Comparison of ENCODE assay signal across 1 cellular context in genomic region chr2:229921892-229922448, GRCh38.
TF ChIP-seq lines count a peak whose summit lies in the region.

Gene TRIP12 (minus strand): TSS chr2:229922009. CDS start chr2:229880079, 41,930 bp downstream.

TF ChIP-seq in HepG2, 621 proteins besides CTCF, POLR2A, EP300 and RAD21 (continued from another document and continues in another):
- TF ChIP-seq ZNF280D (CRISPR knock-in tag; IDR thresholded peaks at IDR 0.05) (no peak), ZNF136 (CRISPR knock-in tag; IDR thresholded peaks at IDR 0.05; ENCODE audit: low read depth) (no peak), CHCHD3 (CRISPR knock-in tag; IDR thresholded peaks at IDR 0.05) (no peak), ZNF839 (CRISPR knock-in tag; IDR thresholded peaks at IDR 0.05; ENCODE audit: borderline replicate concordance) (peak; percentile 100), ATAD3A (CRISPR knock-in tag; IDR thresholded peaks at IDR 0.05) (no peak), SNRNP70 (IDR thresholded peaks at IDR 0.05; ENCODE audit: low read depth, low read length) (no peak), MTA1 (CRISPR knock-in tag; IDR thresholded peaks at IDR 0.05; ENCODE audit: borderline replicate concordance) (peak; percentile 16; the same call in 1 of the 2 replicates), RFX5 (IDR thresholded peaks at IDR 0.05; ENCODE audit: low read depth, low read length) (no peak), ZFP41 (CRISPR knock-in tag; IDR thresholded peaks at IDR 0.05; ENCODE audit: borderline replicate concordance) (0 out of 2 replicates have a peak, but pooled peaks have one; percentile 45), CENPT (CRISPR knock-in tag; IDR thresholded peaks at IDR 0.05; ENCODE audit: low read depth) (no peak), ELF1 (CRISPR knock-in tag; IDR thresholded peaks at IDR 0.05) (peak; percentile 92), ZNF343 (CRISPR knock-in tag; IDR thresholded peaks at IDR 0.05) (no peak), SMYD3 (CRISPR knock-in tag; IDR thresholded peaks at IDR 0.05) (peak; percentile 12; the same call in 1 of the 2 replicates), SATB2 (CRISPR knock-in tag; IDR thresholded peaks at IDR 0.05) (no peak; the same call in 1 of the 2 replicates), GPBP1L1 (CRISPR knock-in tag; IDR thresholded peaks at IDR 0.05) (no peak), ZNF513 (CRISPR knock-in tag; conservative IDR thresholded peaks at IDR 0.05) (no peak), ZSCAN30 (CRISPR knock-in tag; IDR thresholded peaks at IDR 0.05) (peak; percentile 73), MIXL1 (CRISPR knock-in tag; IDR thresholded peaks at IDR 0.05) (peak; percentile 32; the same call in 1 of the 2 replicates), REST (IDR thresholded peaks at IDR 0.05; ENCODE audit: borderline replicate concordance in 1 of 2, low read depth in 1 of 2, low read length in 2 of 2) (no peak), FOSL1 (CRISPR knock-in tag; IDR thresholded peaks at IDR 0.05; ENCODE audit: borderline replicate concordance) (no peak), MEF2D (CRISPR knock-in tag; IDR thresholded peaks at IDR 0.05) (peak; percentile 0; the same call in 1 of the 2 replicates), ZNF570 (CRISPR knock-in tag; IDR thresholded peaks at IDR 0.05; ENCODE audit: borderline replicate concordance) (no peak), FOXK1 (CRISPR knock-in tag; IDR thresholded peaks at IDR 0.05; ENCODE audit: borderline replicate concordance, low read depth) (no peak; the same call in none of the 2 replicates), TAF15 (IDR thresholded peaks at IDR 0.05; ENCODE audit: low read depth, low read length, poor library complexity, severe bottlenecking) (peak; percentile 90), NAIF1 (CRISPR knock-in tag; IDR thresholded peaks at IDR 0.05; ENCODE audit: borderline replicate concordance) (0 out of 2 replicates have a peak, but pooled peaks have one; percentile 49), SKI (IDR thresholded peaks at IDR 0.05; ENCODE audit: partially characterized antibody) (peak; percentile 88), ZNF550 (CRISPR knock-in tag; IDR thresholded peaks at IDR 0.05; ENCODE audit: borderline replicate concordance) (0 out of 2 replicates have a peak, but pooled peaks have one; percentile 17), ZNF275 (CRISPR knock-in tag; IDR thresholded peaks at IDR 0.05; ENCODE audit: borderline replicate concordance) (no peak; the same call in 1 of the 2 replicates), ZFYVE20 (CRISPR knock-in tag; IDR thresholded peaks at IDR 0.05; ENCODE audit: borderline replicate concordance, low read depth) (no peak), ZNF878 (CRISPR knock-in tag; IDR thresholded peaks at IDR 0.05) (0 out of 2 replicates have a peak, but pooled peaks have one; percentile 65), ZNF3 (CRISPR knock-in tag; IDR thresholded peaks at IDR 0.05) (0 out of 2 replicates have a peak, but pooled peaks have one; percentile 22), NFYC (CRISPR knock-in tag; IDR thresholded peaks at IDR 0.05) (peak; percentile 70), IKZF4 (CRISPR knock-in tag; IDR thresholded peaks at IDR 0.05; ENCODE audit: borderline replicate concordance, low read depth, not compliant biosample characterization) (no peak), ESRRA (CRISPR knock-in tag; IDR thresholded peaks at IDR 0.05; ENCODE audit: low read depth) (peak; percentile 56; the same call in 1 of the 2 replicates), ZNF430 (CRISPR knock-in tag; IDR thresholded peaks at IDR 0.05) (no peak), NR2F6 (IDR thresholded peaks at IDR 0.05) (peak; percentile 96), NR2F6 (CRISPR knock-in tag; IDR thresholded peaks at IDR 0.05) (peak; percentile 96), MAFG (CRISPR knock-in tag; IDR thresholded peaks at IDR 0.05) (no peak)
- TF ChIP-seq, protein P1, sequence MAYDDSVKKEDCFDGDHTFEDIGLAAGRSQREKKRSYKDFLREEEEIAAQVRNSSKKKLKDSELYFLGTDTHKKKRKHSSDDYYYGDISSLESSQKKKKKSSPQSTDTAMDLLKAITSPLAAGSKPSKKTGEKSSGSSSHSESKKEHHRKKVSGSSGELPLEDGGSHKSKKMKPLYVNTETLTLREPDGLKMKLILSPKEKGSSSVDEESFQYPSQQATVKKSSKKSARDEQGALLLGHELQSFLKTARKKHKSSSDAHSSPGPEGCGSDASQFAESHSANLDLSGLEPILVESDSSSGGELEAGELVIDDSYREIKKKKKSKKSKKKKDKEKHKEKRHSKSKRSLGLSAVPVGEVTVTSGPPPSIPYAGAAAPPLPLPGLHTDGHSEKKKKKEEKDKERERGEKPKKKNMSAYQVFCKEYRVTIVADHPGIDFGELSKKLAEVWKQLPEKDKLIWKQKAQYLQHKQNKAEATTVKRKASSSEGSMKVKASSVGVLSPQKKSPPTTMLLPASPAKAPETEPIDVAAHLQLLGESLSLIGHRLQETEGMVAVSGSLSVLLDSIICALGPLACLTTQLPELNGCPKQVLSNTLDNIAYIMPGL (CRISPR knock-in tag; IDR thresholded peaks at IDR 0.05; ENCODE audit: borderline replicate concordance in 1 of 2, low read depth in 1 of 2), result peak; percentile 75 to 89
- TF ChIP-seq, protein P2, sequence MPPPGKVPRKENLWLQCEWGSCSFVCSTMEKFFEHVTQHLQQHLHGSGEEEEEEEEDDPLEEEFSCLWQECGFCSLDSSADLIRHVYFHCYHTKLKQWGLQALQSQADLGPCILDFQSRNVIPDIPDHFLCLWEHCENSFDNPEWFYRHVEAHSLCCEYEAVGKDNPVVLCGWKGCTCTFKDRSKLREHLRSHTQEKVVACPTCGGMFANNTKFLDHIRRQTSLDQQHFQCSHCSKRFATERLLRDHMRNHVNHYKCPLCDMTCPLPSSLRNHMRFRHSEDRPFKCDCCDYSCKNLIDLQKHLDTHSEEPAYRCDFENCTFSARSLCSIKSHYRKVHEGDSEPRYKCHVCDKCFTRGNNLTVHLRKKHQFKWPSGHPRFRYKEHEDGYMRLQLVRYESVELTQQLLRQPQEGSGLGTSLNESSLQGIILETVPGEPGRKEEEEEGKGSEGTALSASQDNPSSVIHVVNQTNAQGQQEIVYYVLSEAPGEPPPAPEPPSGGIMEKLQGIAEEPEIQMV (CRISPR knock-in tag; IDR thresholded peaks at IDR 0.05; ENCODE audit: low read depth), result peak; percentile 86
- TF ChIP-seq, protein P3, sequence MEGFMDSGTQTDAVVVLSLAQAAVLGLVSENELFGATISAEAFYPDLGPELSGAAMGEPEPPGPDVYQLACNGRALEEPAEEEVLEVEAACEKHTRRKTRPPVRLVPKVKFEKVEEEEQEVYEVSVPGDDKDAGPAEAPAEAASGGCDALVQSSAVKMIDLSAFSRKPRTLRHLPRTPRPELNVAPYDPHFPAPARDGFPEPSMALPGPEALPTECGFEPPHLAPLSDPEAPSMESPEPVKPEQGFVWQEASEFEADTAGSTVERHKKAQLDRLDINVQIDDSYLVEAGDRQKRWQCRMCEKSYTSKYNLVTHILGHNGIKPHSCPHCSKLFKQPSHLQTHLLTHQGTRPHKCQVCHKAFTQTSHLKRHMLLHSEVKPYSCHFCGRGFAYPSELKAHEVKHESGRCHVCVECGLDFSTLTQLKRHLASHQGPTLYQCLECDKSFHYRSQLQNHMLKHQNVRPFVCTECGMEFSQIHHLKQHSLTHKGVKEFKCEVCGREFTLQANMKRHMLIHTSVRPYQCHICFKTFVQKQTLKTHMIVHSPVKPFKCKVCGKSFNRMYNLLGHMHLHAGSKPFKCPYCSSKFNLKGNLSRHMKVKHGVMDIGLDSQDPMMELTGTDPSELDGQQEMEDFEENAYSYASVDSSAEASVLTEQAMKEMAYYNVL (CRISPR knock-in tag; IDR thresholded peaks at IDR 0.05; ENCODE audit: borderline replicate concordance), result 0 out of 2 replicates have a peak, but pooled peaks have one; percentile 27
- TF ChIP-seq, protein P4, sequence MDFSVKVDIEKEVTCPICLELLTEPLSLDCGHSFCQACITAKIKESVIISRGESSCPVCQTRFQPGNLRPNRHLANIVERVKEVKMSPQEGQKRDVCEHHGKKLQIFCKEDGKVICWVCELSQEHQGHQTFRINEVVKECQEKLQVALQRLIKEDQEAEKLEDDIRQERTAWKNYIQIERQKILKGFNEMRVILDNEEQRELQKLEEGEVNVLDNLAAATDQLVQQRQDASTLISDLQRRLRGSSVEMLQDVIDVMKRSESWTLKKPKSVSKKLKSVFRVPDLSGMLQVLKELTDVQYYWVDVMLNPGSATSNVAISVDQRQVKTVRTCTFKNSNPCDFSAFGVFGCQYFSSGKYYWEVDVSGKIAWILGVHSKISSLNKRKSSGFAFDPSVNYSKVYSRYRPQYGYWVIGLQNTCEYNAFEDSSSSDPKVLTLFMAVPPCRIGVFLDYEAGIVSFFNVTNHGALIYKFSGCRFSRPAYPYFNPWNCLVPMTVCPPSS (IDR thresholded peaks at IDR 0.05), result no peak
